Comparison of ENCODE assay signal across 20 cellular contexts in genomic region chr9:95718263-95718662, GRCh38.
DNase-seq lines count a peak whose midpoint lies in the region; ATAC-seq, FAIRE-seq and TF ChIP-seq lines count a peak whose summit lies in the region.
"Had no signal": no experiment of that assay in that cellular context is flagged by ENCODE, and none has a peak within 500 bp of the region (broad histone marks: within the 10 kb centered on the region; RNA-seq: fewer than 3 reads in every experiment).

No MANE protein-coding gene starts in this region.

- CTCF ChIA-PET in HepG2 (lab: Yijun Ruan, JAX; ENCODE audit: low intra/inter-chr PET ratio, low total read pairs) (no interaction called here), K562 (lab: Yijun Ruan, JAX; ENCODE audit: low intra/inter-chr PET ratio) (interaction anchor here (0.6 kb wide), 1 partner anchor 12 kb away, joined by 3 read pairs; no protein-coding TSS in a partner anchor)

- FAIRE-seq in HepG2 (lab: Jason Lieb, UNC) (no peak), K562 (lab: Jason Lieb, UNC) (no peak)
- FAIRE-seq: GM12891, GM18507, H54 had no signal

- no peak for DNase-seq in HepG2 (ENCODE audit: low spot score)
- DNase-seq in right lobe of liver = no peak
- DNase-seq in K562 (ENCODE audit: extremely low read depth in 1 of 4, low spot score in 3 of 4) = no peak
- no peak for DNase-seq in transverse colon
- no peak for DNase-seq in epidermal melanocyte (ENCODE audit: insufficient read length, low spot score)
- DNase-seq in foreskin keratinocyte = no peak
- DNase-seq: 8988T; C1 segment of cervical spinal cord; Calu3; CD4-positive, alpha-beta memory T cell; COR-L47; DMS53; DMS79 treated with DMSO at 0.1 percent for 48 hours; GF-D8; GOT3; HFFc6 had no signal

- H3K4me2 ChIP-seq in HepG2 (ENCODE audit: low read depth, low read length) = no peak overlapping the region
- H3K4me2 ChIP-seq in K562 (ENCODE audit: insufficient read depth, low read length) = no peak overlapping the region

- in situ Hi-C loops in HepG2 (cut with HindIII; ENCODE audit: extremely low pct_ligation_motif_present, low pct_unique_long_range_greater_than_20kb) = no loop called here
- in situ Hi-C loops in K562 (cut with MboI) = no loop called here
- in situ Hi-C loops in transverse colon (cut with MboI; ENCODE audit: low pct_ligation_motif_present in 1 of 4, low pct_unique_long_range_greater_than_20kb in 1 of 4, low sequenced_read_pairs in 3 of 4) = no loop called here

- peaks cover 35% of the 10 kb centered on the region for H3K4me1 ChIP-seq in HepG2 (ENCODE audit: insufficient read depth, low read length)
- no peaks in the 10 kb centered on the region for H3K4me1 ChIP-seq in right lobe of liver
- no peaks in the 10 kb centered on the region for H3K4me1 ChIP-seq in K562 (replicated peaks in 1 of 2; ENCODE audit: control insufficient read depth in 2 of 2, insufficient read depth in 2 of 2, low read length in 2 of 2)
- peaks cover 0 to 34% (median 8%) of the 10 kb centered on the region in 4 donors for H3K4me1 ChIP-seq in transverse colon
- no peaks in the 10 kb centered on the region for H3K4me1 ChIP-seq in foreskin keratinocyte

- TF ChIP-seq CTCF in HepG2 (CRISPR knock-in tag; IDR thresholded peaks at IDR 0.05) = no peak
- no peak for TF ChIP-seq CTCF in right lobe of liver (IDR thresholded peaks at IDR 0.05)
- TF ChIP-seq CTCF in K562 (IDR thresholded peaks at IDR 0.05 in 2 of 3, conservative IDR thresholded peaks at IDR 0.05 in 1 of 3; ENCODE audit: insufficient read depth in 2 of 3, low read depth in 1 of 3, low read length in 3 of 3) = no peak
- TF ChIP-seq CTCF in transverse colon (IDR thresholded peaks at IDR 0.05) = no peak
- no peak for TF ChIP-seq CTCF in foreskin keratinocyte (conservative IDR thresholded peaks at IDR 0.05)

- H3K27ac ChIP-seq in HepG2 (ENCODE audit: extremely low read length, insufficient read depth, low read length) (no peak overlapping the region), right lobe of liver (no peak overlapping the region), K562 (ENCODE audit: extremely low read depth, low read depth, low read length) (no peak overlapping the region), transverse colon (peak overlapping the region in 3 of 4 donors; percentile 51 to 67 (median 52)), foreskin keratinocyte (no peak overlapping the region)

- ATAC-seq in HepG2 (no peak), right lobe of liver (no peak), K562 (no peak), foreskin keratinocyte (no peak)

- no peak for TF ChIP-seq EP300 in HepG2 (IDR thresholded peaks at IDR 0.05; ENCODE audit: low read depth in 2 of 2, low read length in 2 of 2)
- TF ChIP-seq EP300 in HepG2 (CRISPR knock-in tag; IDR thresholded peaks at IDR 0.05; ENCODE audit: borderline replicate concordance) = no peak
- no peak for TF ChIP-seq EP300 in K562 (IDR thresholded peaks at IDR 0.05; ENCODE audit: low read length)
- no peak for TF ChIP-seq EP300 in transverse colon (IDR thresholded peaks at IDR 0.05; ENCODE audit: low read depth)

- H3K27me3 ChIP-seq in HepG2 (ENCODE audit: control insufficient read depth in 1 of 2, insufficient read depth in 2 of 2, low read length in 2 of 2) (no peaks in the 10 kb centered on the region), right lobe of liver (no peaks in the 10 kb centered on the region), K562 (ENCODE audit: control insufficient read depth in 2 of 2, insufficient read depth in 2 of 2, low read length in 2 of 2) (peaks cover 0 to 1% of the 10 kb centered on the region in 2 experiments; a peak in 1 of 5 replicates), transverse colon (no peaks in the 10 kb centered on the region), foreskin keratinocyte (no peaks in the 10 kb centered on the region)

- TF ChIP-seq POLR2A in HepG2 (IDR thresholded peaks at IDR 0.05; ENCODE audit: insufficient read depth in 1 of 2, low read depth in 2 of 2, low read length in 2 of 2) = no peak
- TF ChIP-seq POLR2A in right lobe of liver (IDR thresholded peaks at IDR 0.05) = no peak
- no peak for TF ChIP-seq POLR2A in K562 (conservative IDR thresholded peaks at IDR 0.05)
- TF ChIP-seq POLR2A in transverse colon (IDR thresholded peaks at IDR 0.05) = no peak

- no peaks in the 10 kb centered on the region for H4K20me1 ChIP-seq in HepG2 (ENCODE audit: insufficient read depth, low read length)
- no peaks in the 10 kb centered on the region for H4K20me1 ChIP-seq in K562 (replicated peaks; ENCODE audit: control insufficient read depth, insufficient read depth, low read length)

- no peaks in the 10 kb centered on the region for H3K36me3 ChIP-seq in HepG2 (replicated peaks in 1 of 2; ENCODE audit: control insufficient read depth in 1 of 2, insufficient read depth in 2 of 2, low read length in 2 of 2)
- no peaks in the 10 kb centered on the region for H3K36me3 ChIP-seq in right lobe of liver
- no peaks in the 10 kb centered on the region for H3K36me3 ChIP-seq in K562 (ENCODE audit: control insufficient read depth, insufficient read depth, low read length)
- no peaks in the 10 kb centered on the region for H3K36me3 ChIP-seq in transverse colon
- H3K36me3 ChIP-seq: HAP-1 had no signal

- H3K9me3 ChIP-seq in HepG2 (ENCODE audit: low read length) (peaks cover 33% of the 10 kb centered on the region), right lobe of liver (no peaks in the 10 kb centered on the region), K562 (replicated peaks; ENCODE audit: control insufficient read depth, insufficient read depth, low read depth, low read length) (0 out of 2 replicates have a peak, but pooled peaks cover 2% of the 10 kb centered on the region), transverse colon (peaks cover 0 to 7% of the 10 kb centered on the region in 2 donors)

- H3K9me1 ChIP-seq in K562 (ENCODE audit: control insufficient read depth, insufficient read depth, low read length) = no peaks in the 10 kb centered on the region

- POLR2A ChIA-PET in HepG2 (lab: Yijun Ruan, JAX) (no interaction called here), K562 (lab: Yijun Ruan, JAX) (no interaction called here)

- no peak for TF ChIP-seq RAD21 in HepG2 (CRISPR knock-in tag; IDR thresholded peaks at IDR 0.05)
- no peak for TF ChIP-seq RAD21 in K562 (CRISPR knock-in tag; conservative IDR thresholded peaks at IDR 0.05 in 1 of 2, IDR thresholded peaks at IDR 0.05 in 1 of 2)

- intact Hi-C loops in HepG2 (cut with micrococcal nuclease; ENCODE audit: unreplicated experiment) = no loop called here
- intact Hi-C loops in right lobe of liver (cut with DNase I) = no loop called here
- intact Hi-C loops in K562 (cut with micrococcal nuclease) = no loop called here
- intact Hi-C loops in transverse colon (cut with DNase I; ENCODE audit: low total_unique reads) = no loop called here

- H3K4me3 ChIP-seq in HepG2 (replicated peaks in 1 of 3; ENCODE audit: insufficient read depth in 1 of 3, low read depth in 2 of 3, low read length in 3 of 3) (no peak overlapping the region), right lobe of liver (no peak overlapping the region), K562 (no peak overlapping the region), transverse colon (no peak overlapping the region)
- H3K4me3 ChIP-seq: HAP-1 had no signal

- no peak overlapping the region for H2AFZ ChIP-seq in HepG2 (ENCODE audit: low read length)
- H2AFZ ChIP-seq in K562 (ENCODE audit: low read depth, low read length) = no peak overlapping the region

- no peaks in the 10 kb centered on the region for H3K79me2 ChIP-seq in HepG2 (ENCODE audit: insufficient read depth, low read length)
- no peaks in the 10 kb centered on the region for H3K79me2 ChIP-seq in K562 (ENCODE audit: control insufficient read depth, insufficient read depth, low read length)

- BruUV-seq in HepG2 (replicated peaks; lab: Mats Ljungman, UMichigan) (no TSS peak), K562 (replicated peaks; lab: Mats Ljungman, UMichigan) (no TSS peak)

- H3K9ac ChIP-seq in HepG2 (ENCODE audit: insufficient read depth, low read depth, low read length) (no peak overlapping the region), K562 (ENCODE audit: insufficient read depth in 1 of 2, low read depth in 2 of 2, low read length in 2 of 2) (no peak overlapping the region)

TF ChIP-seq in HepG2, 621 proteins besides CTCF, POLR2A, EP300 and RAD21 (continues in another document):
- no peak for TF ChIP-seq KDM6A (CRISPR knock-in tag; IDR thresholded peaks at IDR 0.05; ENCODE audit: low read depth)

TF ChIP-seq in K562, 482 proteins besides CTCF, POLR2A, EP300 and RAD21:
- TF ChIP-seq MLLT1 (IDR thresholded peaks at IDR 0.05) (no peak), U2AF2 (optimal IDR thresholded peaks at IDR 0.05; ENCODE audit: low read depth, low read length) (no peak), E2F1 (CRISPR knock-in tag; IDR thresholded peaks at IDR 0.05) (no peak), ZNF316 (IDR thresholded peaks at IDR 0.05) (peak; percentile 52; the same call in 1 of the 2 replicates)

Comparison
In these comparisons a context has a peak if more than half of its experiments do, and no peak if none do; other contexts are left out.
1. H3K27ac ChIP-seq: peak in transverse colon (3 of 4); none in HepG2 (single experiment), right lobe of liver (0 of 3), K562 (single experiment) and foreskin keratinocyte (single experiment).
2. Of the 241 proteins assayed by ChIP-seq in both HepG2 and K562: peak only in HepG2: MAFF and MAFK; only in K562: none; in both: none; in neither: 239.